8 cellular contexts compared by ENCODE assay signal in the genomic region with DNA sequence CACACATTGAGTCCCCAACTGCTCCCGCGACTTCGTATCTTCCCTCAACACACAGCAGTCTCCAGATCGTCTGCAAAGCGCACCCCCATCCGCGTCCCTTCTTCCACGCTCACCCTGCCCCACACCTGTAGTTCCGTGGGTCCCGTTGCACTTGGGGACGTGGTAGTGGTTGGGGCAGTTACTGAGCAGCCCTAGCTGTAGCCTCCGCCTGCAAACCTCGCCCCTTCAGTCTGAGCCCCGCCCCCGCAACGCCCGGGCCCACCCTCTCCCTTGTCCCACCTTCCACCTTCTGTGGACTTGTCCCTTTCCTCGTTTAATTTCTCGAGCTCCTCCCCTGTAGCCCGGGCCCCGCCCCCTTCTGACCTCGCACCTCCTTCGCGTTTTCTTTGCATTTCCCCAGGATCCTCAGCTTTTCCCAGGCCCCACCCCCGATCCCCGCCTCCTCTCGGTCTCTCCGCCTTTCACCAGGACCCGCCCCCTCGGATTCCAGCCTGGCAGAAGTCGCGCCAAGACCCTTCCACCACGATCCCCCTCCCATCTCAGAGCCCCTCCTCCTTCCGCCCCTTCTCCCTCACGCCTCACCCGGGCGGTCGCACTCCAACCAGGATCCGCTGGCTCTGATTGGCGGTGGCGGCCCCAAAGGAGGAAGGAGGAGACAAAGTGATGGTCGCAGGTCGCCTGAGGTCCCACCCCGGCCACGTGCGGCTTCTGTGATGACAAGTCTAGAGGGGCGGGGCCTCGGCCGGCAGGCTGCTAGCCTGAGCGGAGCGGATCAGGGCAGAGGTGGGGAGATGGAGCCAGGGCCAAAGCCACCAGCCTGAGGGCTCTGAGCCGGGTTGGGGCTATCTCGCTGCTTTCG. TPM values are rescaled to one million over a fixed set of nuclear protein-coding genes. Genes with fewer than 3 reads are reported as not detected.
DNase-seq lines count a peak whose midpoint lies in the region; ATAC-seq and TF ChIP-seq lines count a peak whose summit lies in the region.

TSS of gene ATOSB (minus strand) at position 183 of the 859 bp plus-strand sequence. CDS start 7,588 bp downstream, outside the sequence.

- peaks cover 2% of the 10 kb centered on the region for H3K36me3 Mint-ChIP-seq in CD8-positive, alpha-beta T cell

- no peak for TF ChIP-seq CTCF in CD8-positive, alpha-beta T cell (IDR thresholded peaks at IDR 0.05)

- CTCF ChIA-PET in CD8-positive, alpha-beta T cell (lab: Charles Lee), result interaction anchor here (1.0 to 3.7 kb wide), 14 partner anchors 8 to 437 kb away, joined by 3 to 37 read pairs (median 5); partner anchors contain the start of genes PIGO and UNC13B

- H3K9me3 Mint-ChIP-seq in CD8-positive, alpha-beta T cell, result no peaks in the 10 kb centered on the region

- POLR2A ChIA-PET in CD8-positive, alpha-beta T cell (lab: Charles Lee), result interaction anchor here (1.3 to 4.2 kb wide), 2 partner anchors 13 to 43 kb away, joined by 4 to 23 read pairs; partner anchors contain the start of genes STOML2 and VCP

- H3K27ac ChIP-seq in CD8-positive, alpha-beta T cell (ENCODE audit: low read depth, low read length), result peak within 1 kb of the TSS; percentile 64

- H3K27ac Mint-ChIP-seq in CD8-positive, alpha-beta T cell, result peak within 1 kb of the TSS; percentile 94

- H3K9me3 ChIP-seq in CD8-positive, alpha-beta T cell (ENCODE audit: low read length), result no peaks in the 10 kb centered on the region

- peaks cover 41% of the 10 kb centered on the region for H3K4me1 ChIP-seq in CD8-positive, alpha-beta T cell (ENCODE audit: insufficient read depth, low read length)

- peak within 1 kb of the TSS; percentile 64 for H3K4me3 ChIP-seq in CD8-positive, alpha-beta T cell (ENCODE audit: low read depth, low read length)

- peak; percentile 84 to 94 (median 93) for DNase-seq in CD8-positive, alpha-beta T cell
- DNase-seq in HS-27A (ENCODE audit: low read depth) (peak; percentile 95), NK-92 (lab: John Stamatoyannopoulos, UW; ENCODE audit: unreplicated experiment) (peak; percentile 59), lung microvascular endothelial cell (ENCODE audit: low read depth in 2 of 2) (peak; percentile 94 to 97)
- DNase-seq in activated CD8-positive, alpha-beta memory T cell treated with anti-CD3 and anti-CD28 coated beads for 1 hour (ENCODE audit: extremely low read depth in 1 of 2, low read depth in 1 of 2), result peak; percentile 74 to 88
- peak; percentile 90 for DNase-seq in effector CD8-positive, alpha-beta T cell (lab: John Stamatoyannopoulos, UW)
- peak; percentile 79 to 92 (median 88) for DNase-seq in stimulated activated CD4-positive, alpha-beta T cell treated with anti-CD3 and anti-CD28 coated beads, TNF-alpha, amount 100 ng/mL, for 48 hours (ENCODE audit: low read depth in 3 of 3)

- peaks cover 52% of the 10 kb centered on the region for H3K4me1 Mint-ChIP-seq in CD8-positive, alpha-beta T cell (ENCODE audit: low read depth)

- H3K4me3 Mint-ChIP-seq in CD8-positive, alpha-beta T cell, result peak within 1 kb of the TSS; percentile 94

- no peaks in the 10 kb centered on the region for H3K36me3 ChIP-seq in CD8-positive, alpha-beta T cell (ENCODE audit: insufficient read depth, low read length)

- intact Hi-C loops in CD8-positive, alpha-beta T cell (cut with DNase I, micrococcal nuclease), result loop anchor here (1.0 to 10.0 kb wide), 22 partner anchors 13 to 1649 kb away; partner anchors contain the start of genes ENHO (in 2 of the 2), VCP (in 2 of the 2), CREB3 (in 1 of the 2) and DNAJB5 (in 1 of the 2)

- peak; percentile 56 for ATAC-seq in CD8-positive, alpha-beta T cell
- peak; percentile 48 for ATAC-seq in GM19467 (IDR thresholded peaks at IDR 0.05; ENCODE audit: unreplicated experiment)

- H3K27me3 ChIP-seq in CD8-positive, alpha-beta T cell (ENCODE audit: insufficient read depth, low read length), result no peaks in the 10 kb centered on the region

- peaks cover 2% of the 10 kb centered on the region for H3K27me3 Mint-ChIP-seq in CD8-positive, alpha-beta T cell (ENCODE audit: low read depth)

RNA-seq across cellular contexts. Expression of gene ATOSB, which starts in this region (rescaled TPM):
- total RNA-seq in CD8-positive, alpha-beta T cell, result 1 to 10 TPM; 2.2 to 2.4 TPM
- total RNA-seq in lung microvascular endothelial cell, result 5.6 and 7.4 TPM in 2 replicates

Comparison
In these comparisons a context has a peak if more than half of its experiments do, and no peak if none do; other contexts are left out.
1. Peak in every context shown above with its lines: DNase-seq, ATAC-seq, H3K4me3 ChIP-seq and H3K27ac ChIP-seq.